Comparison of ENCODE assay signal across 9 cellular contexts in genomic region chr12:26791328-26791791, GRCh38. TPM values are rescaled to one million over a fixed set of nuclear protein-coding genes. Genes with fewer than 3 reads are reported as not detected.
DNase-seq lines count a peak whose midpoint lies in the region; FAIRE-seq and TF ChIP-seq lines count a peak whose summit lies in the region.
"Had no signal": no experiment of that assay in that cellular context is flagged by ENCODE, and none has a peak within 500 bp of the region (broad histone marks: within the 10 kb centered on the region; RNA-seq: fewer than 3 reads in every experiment).

No MANE protein-coding gene starts in this region.

- H3K4me3 ChIP-seq in H1 (ENCODE audit: extremely low read depth in 1 of 4, insufficient read depth in 2 of 4, low read depth in 3 of 4, low read length in 4 of 4), result no peak overlapping the region
- no peak overlapping the region for H3K4me3 ChIP-seq in transverse colon
- no peak overlapping the region for H3K4me3 ChIP-seq in small intestine (ENCODE audit: low read depth in 1 of 2, low read length in 2 of 2)
- H3K4me3 ChIP-seq in dorsolateral prefrontal cortex, result no peak overlapping the region

- H4K91ac ChIP-seq in H1 (replicated peaks; ENCODE audit: insufficient read length, low read length), result no peak overlapping the region

- H4K20me1 ChIP-seq in H1 (replicated peaks in 1 of 2; ENCODE audit: control insufficient read depth in 1 of 2, insufficient read depth in 2 of 2, low read length in 2 of 2), result no peaks in the 10 kb centered on the region

- no peak overlapping the region for H4K8ac ChIP-seq in H1 (ENCODE audit: extremely low read depth, insufficient read depth, low read length)

- no peak for TF ChIP-seq EP300 in H1 (IDR thresholded peaks at IDR 0.05; ENCODE audit: borderline replicate concordance in 1 of 2, low read depth in 2 of 2, low read length in 2 of 2)
- no peak for TF ChIP-seq EP300 in transverse colon (IDR thresholded peaks at IDR 0.05; ENCODE audit: low read depth)

- no peak overlapping the region for H3K4me2 ChIP-seq in H1 (ENCODE audit: insufficient read depth in 1 of 2, low read depth in 2 of 2, low read length in 2 of 2)

- intact Hi-C loops in transverse colon (cut with DNase I; ENCODE audit: low total_unique reads), result no loop called here
- intact Hi-C loops in dorsolateral prefrontal cortex (cut with DNase I), result no loop called here

- H3K27ac ChIP-seq in H1 (ENCODE audit: low read depth, low read length), result no peak overlapping the region
- peak overlapping the region; percentile 32 to 60 (median 38) for H3K27ac ChIP-seq in transverse colon
- H3K27ac ChIP-seq in small intestine (ENCODE audit: low read depth in 1 of 2, low read length in 1 of 2), result no peak overlapping the region
- H3K27ac ChIP-seq in dorsolateral prefrontal cortex, result no peak overlapping the region

- no peak overlapping the region for H2AK5ac ChIP-seq in H1 (ENCODE audit: low read depth, low read length)

- in situ Hi-C loops in KBM-7 (cut with MboI; ENCODE audit: low pct_unique_long_range_greater_than_20kb, low sequenced_read_pairs) (no loop called here), transverse colon (cut with MboI; ENCODE audit: low pct_ligation_motif_present in 1 of 4, low pct_unique_long_range_greater_than_20kb in 1 of 4, low sequenced_read_pairs in 3 of 4) (loop anchor here in 1 of 4 donors (25.0 kb wide), 1 partner anchor 104 kb away; no protein-coding TSS in a partner anchor)

- H3K79me1 ChIP-seq in H1 (ENCODE audit: low read depth, low read length), result no peaks in the 10 kb centered on the region; the same call in 1 of the 2 replicates

- no peak for TF ChIP-seq RAD21 in H1 (IDR thresholded peaks at IDR 0.05 in 1 of 2, conservative IDR thresholded peaks at IDR 0.05 in 1 of 2; ENCODE audit: low read depth in 2 of 2, low read length in 2 of 2)

- H3K36me3 ChIP-seq in H1 (ENCODE audit: control insufficient read depth in 2 of 4, insufficient read depth in 4 of 4, low read length in 3 of 4), result peaks cover 0 to 6% (median 0%) of the 10 kb centered on the region in 4 experiments; a peak in 2 of 8 replicates
- H3K36me3 ChIP-seq in transverse colon, result no peaks in the 10 kb centered on the region
- H3K36me3 ChIP-seq in small intestine (ENCODE audit: control insufficient read depth in 2 of 2, insufficient read depth in 2 of 2, low read length in 2 of 2), result no peaks in the 10 kb centered on the region

- H3K23me2 ChIP-seq in H1 (ENCODE audit: low read depth, low read length), result no peaks in the 10 kb centered on the region

- TF ChIP-seq CTCF in H1 (IDR thresholded peaks at IDR 0.05; ENCODE audit: control extremely low read depth in 1 of 3, insufficient read depth in 1 of 3, low read depth in 1 of 3, low read length in 3 of 3) (no peak), transverse colon (IDR thresholded peaks at IDR 0.05) (no peak), dorsolateral prefrontal cortex (IDR thresholded peaks at IDR 0.05 in 54 of 56, conservative IDR thresholded peaks at IDR 0.05 in 2 of 56; ENCODE audit: low read depth in 1 of 56, partially characterized antibody in 56 of 56) (no peak)

- H2BK5ac ChIP-seq in H1 (ENCODE audit: low read depth, low read length), result no peak overlapping the region

- H2BK15ac ChIP-seq in H1 (ENCODE audit: low read length), result no peak overlapping the region

- CTCF ChIA-PET in H1 (lab: Charles Lee; ENCODE audit: partially characterized antibody), result no interaction called here

- TF ChIP-seq POLR2A in H1 (IDR thresholded peaks at IDR 0.05; ENCODE audit: control extremely low read depth in 1 of 2, low read depth in 2 of 2, low read length in 2 of 2), result no peak
- no peak for TF ChIP-seq POLR2A in transverse colon (IDR thresholded peaks at IDR 0.05)

- no peak overlapping the region for H2BK20ac ChIP-seq in H1 (ENCODE audit: low read length)

- H2BK120ac ChIP-seq in H1 (replicated peaks; ENCODE audit: low read depth, low read length), result no peak overlapping the region

- no peak overlapping the region for H3K18ac ChIP-seq in H1 (ENCODE audit: extremely low read depth, low read length)

- POLR2A ChIA-PET in H1 (lab: Charles Lee; ENCODE audit: partially characterized antibody), result no interaction called here

- H2AFZ ChIP-seq in H1 (ENCODE audit: low read length), result no peak overlapping the region

- H3K9me3 ChIP-seq in H1 (ENCODE audit: insufficient read depth in 2 of 2, low read depth in 1 of 2, low read length in 1 of 2), result peaks cover 0 to 4% of the 10 kb centered on the region in 2 experiments; a peak in 1 of 4 replicates
- H3K9me3 ChIP-seq in transverse colon, result no peaks in the 10 kb centered on the region
- no peaks in the 10 kb centered on the region for H3K9me3 ChIP-seq in small intestine (ENCODE audit: control insufficient read depth, low read depth)

- no peak overlapping the region for H3K9ac ChIP-seq in H1 (replicated peaks in 1 of 4; ENCODE audit: extremely low read depth in 1 of 4, low read depth in 3 of 4, low read length in 3 of 4)

- no peak overlapping the region for H3K56ac ChIP-seq in H1 (replicated peaks; ENCODE audit: insufficient read length, low read depth, low read length)

- H3K14ac ChIP-seq in H1 (ENCODE audit: insufficient read length), result no peak overlapping the region

- H3K27me3 ChIP-seq in H1 (replicated peaks in 1 of 4; ENCODE audit: control insufficient read depth in 3 of 4, extremely low read depth in 1 of 4, insufficient read depth in 3 of 4, low read length in 3 of 4), result no peaks in the 10 kb centered on the region
- no peaks in the 10 kb centered on the region for H3K27me3 ChIP-seq in transverse colon
- no peaks in the 10 kb centered on the region for H3K27me3 ChIP-seq in small intestine (ENCODE audit: control insufficient read depth in 2 of 2, insufficient read depth in 2 of 2, low read length in 2 of 2)
- H3K27me3 ChIP-seq in dorsolateral prefrontal cortex, result no peaks in the 10 kb centered on the region

- H3K79me2 ChIP-seq in H1 (ENCODE audit: control insufficient read depth in 1 of 2, insufficient read depth in 2 of 2, low read length in 2 of 2), result peaks cover 0 to 4% of the 10 kb centered on the region in 2 experiments; a peak in 1 of 4 replicates

- H3K4me1 ChIP-seq in H1 (replicated peaks in 1 of 4; ENCODE audit: control insufficient read depth in 3 of 4, insufficient read depth in 4 of 4, low read length in 3 of 4) (no peaks in the 10 kb centered on the region), transverse colon (peaks cover 5 to 62% (median 45%) of the 10 kb centered on the region in 4 donors), small intestine (ENCODE audit: control insufficient read depth in 2 of 2, insufficient read depth in 1 of 2, low read depth in 1 of 2, low read length in 1 of 2) (peaks cover 0 to 4% of the 10 kb centered on the region in 2 donors)

- FAIRE-seq in H1 (lab: Jason Lieb, UNC), result peak; percentile 70
- no peak for FAIRE-seq in small intestine (lab: Jason Lieb, UNC)
- FAIRE-seq: A204.1 had no signal

- H3K4ac ChIP-seq in H1 (replicated peaks; ENCODE audit: insufficient read length, low read depth, low read length), result no peak overlapping the region

- no peak overlapping the region for H4K5ac ChIP-seq in H1 (ENCODE audit: insufficient read length, low read depth, low read length)

- DNase-seq in SKM-1 treated with dmso at 0.1 percent for 144 hours (lab: John Stamatoyannopoulos, UW; ENCODE audit: unreplicated experiment) (peak; percentile 53), SKM-1 (lab: John Stamatoyannopoulos, UW; ENCODE audit: unreplicated experiment) (no peak), KBM-7 (peak; percentile 60), H1 (ENCODE audit: low read depth in 1 of 2, low spot score in 2 of 2) (no peak), transverse colon (no peak), activated T-cell treated with anti-CD3 and anti-CD28 coated beads for 4 hours (no peak), small intestine (no peak), dorsolateral prefrontal cortex (no peak)

- H3K23ac ChIP-seq in H1 (ENCODE audit: insufficient read length), result no peak overlapping the region

- H2BK12ac ChIP-seq in H1 (ENCODE audit: low read depth, low read length), result no peak overlapping the region

TF ChIP-seq in H1, 55 proteins besides CTCF, POLR2A, EP300 and RAD21:
- no peak for TF ChIP-seq TCF12 (IDR thresholded peaks at IDR 0.05; ENCODE audit: low read depth, low read length)
- TF ChIP-seq SP4 (IDR thresholded peaks at IDR 0.05; ENCODE audit: low read length), result no peak
- TF ChIP-seq POLR2AphosphoS5 (IDR thresholded peaks at IDR 0.05; ENCODE audit: low read depth, low read length), result no peak
- TF ChIP-seq JUN (IDR thresholded peaks at IDR 0.05; ENCODE audit: low read depth, low read length), result no peak
- no peak for TF ChIP-seq CHD2 (IDR thresholded peaks at IDR 0.05; ENCODE audit: low read length)
- TF ChIP-seq RNF2 (IDR thresholded peaks at IDR 0.05; ENCODE audit: borderline replicate concordance, low read depth, low read length, missing control alignments, poor library complexity, severe bottlenecking), result no peak
- no peak for TF ChIP-seq TBP (IDR thresholded peaks at IDR 0.05; ENCODE audit: low read depth, low read length)
- no peak for TF ChIP-seq RXRA (IDR thresholded peaks at IDR 0.05; ENCODE audit: insufficient read depth, low read depth, low read length)
- TF ChIP-seq CTBP2 (IDR thresholded peaks at IDR 0.05; ENCODE audit: borderline replicate concordance, insufficient read depth, insufficient read length, low read length), result no peak
- TF ChIP-seq TEAD4 (IDR thresholded peaks at IDR 0.05; ENCODE audit: low read depth, low read length), result no peak
- TF ChIP-seq NANOG (IDR thresholded peaks at IDR 0.05; ENCODE audit: insufficient read depth, low read depth, low read length, poor library complexity, severe bottlenecking), result no peak
- TF ChIP-seq SIRT6 (IDR thresholded peaks at IDR 0.05; ENCODE audit: low read length), result no peak

RNA-seq across cellular contexts. Expression of gene ITPR2, which starts 41.6 kb away (rescaled TPM):
- total RNA-seq in H1 (2021; fragmentation: NEBNext Ultra II Directional; extraction: Animal tissue kit (Norgen Biotek cat#: 25700)), result 48.3 and 48.4 TPM in 2 replicates
- 3.2 and 4.1 TPM in 2 replicates for polyA plus RNA-seq in H1 (2011; rRNA removed)
- polyA plus RNA-seq in H1 (2011; cell fraction: cytosol; rRNA removed), result 6.1 TPM
- 8.0 TPM for polyA plus RNA-seq in H1 (2011; cell fraction: nucleus; rRNA removed)
- polyA plus RNA-seq in H1 (2012, experiment 1 of 2), result 5.9 to 12.8 TPM (median 9.7 TPM) in 4 replicates
- 0.54 TPM for polyA plus RNA-seq in H1 (2012, experiment 2 of 2)
- polyA plus RNA-seq in H1 (2013, experiment 1 of 2), result 27.2 TPM
- 24.3 TPM for polyA plus RNA-seq in H1 (2013, experiment 2 of 2)
- polyA minus RNA-seq in H1 (2011; rRNA and poly(A)+ RNA removed), result 56.2 and 67.1 TPM in 2 replicates
- polyA minus RNA-seq in H1 (2011; cell fraction: cytosol; rRNA and poly(A)+ RNA removed), result 15.0 TPM
- 109 TPM for polyA minus RNA-seq in H1 (2011; cell fraction: nucleus; rRNA and poly(A)+ RNA removed)
- 10 to 100 TPM; 29.8 to 60.5 (median 41.2) TPM for total RNA-seq in transverse colon
- polyA plus RNA-seq in small intestine, result 1 to 10 TPM; 2.2 to 5.6 (median 3.1) TPM
- 100 to 1,000 TPM in 2 of 120 experiments, 10 to 100 TPM in 118; 35.5 to 122 (median 61.5) TPM for total RNA-seq in dorsolateral prefrontal cortex

Comparison
In these comparisons a context has a peak if more than half of its experiments do, and no peak if none do; other contexts are left out.
1. DNase-seq: peak in SKM-1 treated with dmso at 0.1 percent for 144 hours (single experiment) and KBM-7 (single experiment); none in SKM-1 (single experiment), H1 (0 of 2), transverse colon (single experiment), activated T-cell treated with anti-CD3 and anti-CD28 coated beads for 4 hours (single experiment), small intestine (single experiment) and dorsolateral prefrontal cortex (0 of 10).
2. H3K27ac ChIP-seq: peak in transverse colon (4 of 4); none in H1 (single experiment), small intestine (0 of 2) and dorsolateral prefrontal cortex (0 of 59).